In the genomic region with DNA sequence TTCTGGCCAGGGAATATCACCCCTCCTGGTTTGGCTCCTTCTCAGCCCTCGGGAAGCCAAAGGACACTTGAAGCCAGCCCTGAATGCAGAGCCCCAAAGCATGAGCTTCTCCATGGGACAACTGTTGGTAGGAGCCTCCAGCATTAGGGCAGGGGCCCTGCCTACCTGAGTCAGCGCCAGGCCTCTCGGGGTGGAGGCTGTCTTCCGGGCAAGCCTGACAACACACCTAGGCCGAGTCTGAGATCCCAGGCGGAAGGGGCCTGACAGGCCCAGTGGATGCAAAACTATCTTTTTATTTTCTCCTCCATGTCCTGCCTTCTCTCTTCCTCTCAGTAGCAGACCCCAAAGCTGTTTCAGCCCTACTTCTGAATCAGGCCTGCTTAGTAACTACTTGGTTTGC, we compare ENCODE assay signal across 2 cellular contexts.
TF ChIP-seq lines count a peak whose summit lies in the region.

No MANE protein-coding gene starts in this region.

TF ChIP-seq in GM12878, 131 proteins besides CTCF, POLR2A, EP300 and RAD21:
- TF ChIP-seq TCF3 (IDR thresholded peaks at IDR 0.05; ENCODE audit: borderline replicate concordance, insufficient read depth, low read depth, low read length) (no peak), DPF2 (IDR thresholded peaks at IDR 0.05) (no peak), GATAD2B (conservative IDR thresholded peaks at IDR 0.05; ENCODE audit: low read depth) (no peak), SPI1 (IDR thresholded peaks at IDR 0.05; ENCODE audit: borderline replicate concordance, insufficient read depth, low read depth, low read length) (no peak), WRNIP1 (IDR thresholded peaks at IDR 0.05; ENCODE audit: borderline replicate concordance, low read depth, low read length) (no peak)
- TF ChIP-seq, protein P1, sequence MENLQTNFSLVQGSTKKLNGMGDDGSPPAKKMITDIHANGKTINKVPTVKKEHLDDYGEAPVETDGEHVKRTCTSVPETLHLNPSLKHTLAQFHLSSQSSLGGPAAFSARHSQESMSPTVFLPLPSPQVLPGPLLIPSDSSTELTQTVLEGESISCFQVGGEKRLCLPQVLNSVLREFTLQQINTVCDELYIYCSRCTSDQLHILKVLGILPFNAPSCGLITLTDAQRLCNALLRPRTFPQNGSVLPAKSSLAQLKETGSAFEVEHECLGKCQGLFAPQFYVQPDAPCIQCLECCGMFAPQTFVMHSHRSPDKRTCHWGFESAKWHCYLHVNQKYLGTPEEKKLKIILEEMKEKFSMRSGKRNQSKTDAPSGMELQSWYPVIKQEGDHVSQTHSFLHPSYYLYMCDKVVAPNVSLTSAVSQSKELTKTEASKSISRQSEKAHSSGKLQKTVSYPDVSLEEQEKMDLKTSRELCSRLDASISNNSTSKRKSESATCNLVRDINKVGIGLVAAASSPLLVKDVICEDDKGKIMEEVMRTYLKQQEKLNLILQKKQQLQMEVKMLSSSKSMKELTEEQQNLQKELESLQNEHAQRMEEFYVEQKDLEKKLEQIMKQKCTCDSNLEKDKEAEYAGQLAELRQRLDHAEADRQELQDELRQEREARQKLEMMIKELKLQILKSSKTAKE (IDR thresholded peaks at IDR 0.05; ENCODE audit: low read depth, poor library complexity, severe bottlenecking), result no peak
- TF ChIP-seq, protein P2, sequence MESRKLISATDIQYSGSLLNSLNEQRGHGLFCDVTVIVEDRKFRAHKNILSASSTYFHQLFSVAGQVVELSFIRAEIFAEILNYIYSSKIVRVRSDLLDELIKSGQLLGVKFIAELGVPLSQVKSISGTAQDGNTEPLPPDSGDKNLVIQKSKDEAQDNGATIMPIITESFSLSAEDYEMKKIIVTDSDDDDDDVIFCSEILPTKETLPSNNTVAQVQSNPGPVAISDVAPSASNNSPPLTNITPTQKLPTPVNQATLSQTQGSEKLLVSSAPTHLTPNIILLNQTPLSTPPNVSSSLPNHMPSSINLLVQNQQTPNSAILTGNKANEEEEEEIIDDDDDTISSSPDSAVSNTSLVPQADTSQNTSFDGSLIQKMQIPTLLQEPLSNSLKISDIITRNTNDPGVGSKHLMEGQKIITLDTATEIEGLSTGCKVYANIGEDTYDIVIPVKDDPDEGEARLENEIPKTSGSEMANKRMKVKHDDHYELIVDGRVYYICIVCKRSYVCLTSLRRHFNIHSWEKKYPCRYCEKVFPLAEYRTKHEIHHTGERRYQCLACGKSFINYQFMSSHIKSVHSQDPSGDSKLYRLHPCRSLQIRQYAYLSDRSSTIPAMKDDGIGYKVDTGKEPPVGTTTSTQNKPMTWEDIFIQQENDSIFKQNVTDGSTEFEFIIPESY (IDR thresholded peaks at IDR 0.05), result no peak

TF ChIP-seq in HepG2, 621 proteins besides CTCF, POLR2A, EP300 and RAD21:
- TF ChIP-seq MAFG (CRISPR knock-in tag; IDR thresholded peaks at IDR 0.05) (no peak), ZNF674 (CRISPR knock-in tag; IDR thresholded peaks at IDR 0.05; ENCODE audit: low read depth) (no peak), NFE2 (CRISPR knock-in tag; IDR thresholded peaks at IDR 0.05) (no peak), ZNF292 (CRISPR knock-in tag; IDR thresholded peaks at IDR 0.05; ENCODE audit: borderline replicate concordance, low read depth) (no peak), CHCHD3 (CRISPR knock-in tag; IDR thresholded peaks at IDR 0.05) (0 out of 2 replicates have a peak, but pooled peaks have one; percentile 51), ZNF75D (CRISPR knock-in tag; IDR thresholded peaks at IDR 0.05; ENCODE audit: borderline replicate concordance) (0 out of 2 replicates have a peak, but pooled peaks have one; percentile 61), ZNF264 (CRISPR knock-in tag; IDR thresholded peaks at IDR 0.05) (peak; percentile 76; the same call in 1 of the 2 replicates)
